ENCODE assay signal across 8 cellular contexts in genomic region chr17:50918071-50918932, GRCh38. TPM values are rescaled to one million over a fixed set of nuclear protein-coding genes. Genes with fewer than 3 reads are reported as not detected.
DNase-seq lines count a peak whose midpoint lies in the region; ATAC-seq and TF ChIP-seq lines count a peak whose summit lies in the region.

No MANE protein-coding gene starts in this region.

- H3K9me3 Mint-ChIP-seq in central memory CD8-positive, alpha-beta T cell, result no peaks in the 10 kb centered on the region

- peak; percentile 50 for DNase-seq in Right ventricle myocardium superior
- no peak for DNase-seq in cardiac septum (ENCODE audit: low spot score)
- no peak for DNase-seq in central memory CD8-positive, alpha-beta T cell (ENCODE audit: low spot score in 2 of 2)
- DNase-seq in upper lobe of left lung, result peak; percentile 49 to 75
- no peak for DNase-seq in adrenal gland
- no peak for DNase-seq in DMS 273 treated with DMSO at 0.1 percent for 48 hours (lab: John Stamatoyannopoulos, UW)

- H3K27ac Mint-ChIP-seq in central memory CD8-positive, alpha-beta T cell (ENCODE audit: low read depth), result peak overlapping the region; percentile 100

- WGBS in upper lobe of left lung, 2 donors, result 60 to 73% methylated on average over 1 to 21 of the region's 21 CpGs
- 73 to 82% (median 76%) methylated on average over 2 to 21 of the region's 21 CpGs for WGBS in adrenal gland, 4 donors

- peaks cover 41% of the 10 kb centered on the region for H3K4me1 Mint-ChIP-seq in central memory CD8-positive, alpha-beta T cell

- H3K4me3 ChIP-seq in mucosa of stomach (ENCODE audit: low read length) (no peak overlapping the region), upper lobe of left lung (no peak overlapping the region), adrenal gland (no peak overlapping the region)

- peaks cover 88% of the 10 kb centered on the region for H3K4me1 ChIP-seq in mucosa of stomach (ENCODE audit: control insufficient read depth, insufficient read depth, low read length)
- peaks cover 23 to 40% (median 26%) of the 10 kb centered on the region in 4 donors for H3K4me1 ChIP-seq in upper lobe of left lung
- H3K4me1 ChIP-seq in adrenal gland (replicated peaks in 1 of 2), result peaks cover 0 to 7% of the 10 kb centered on the region in 2 donors

- TF ChIP-seq EP300 in upper lobe of left lung (IDR thresholded peaks at IDR 0.05), result no peak

- no peak overlapping the region for H3K4me3 Mint-ChIP-seq in central memory CD8-positive, alpha-beta T cell

- H3K36me3 ChIP-seq in mucosa of stomach (ENCODE audit: control insufficient read depth, insufficient read depth, low read length) (no peaks in the 10 kb centered on the region), upper lobe of left lung (no peaks in the 10 kb centered on the region), adrenal gland (replicated peaks in 1 of 2) (no peaks in the 10 kb centered on the region)

- TF ChIP-seq CTCF in upper lobe of left lung (IDR thresholded peaks at IDR 0.05) (no peak), adrenal gland (IDR thresholded peaks at IDR 0.05) (no peak)

- H3K36me3 Mint-ChIP-seq in central memory CD8-positive, alpha-beta T cell (ENCODE audit: insufficient read depth), result peaks cover 8% of the 10 kb centered on the region

- TF ChIP-seq POLR2A in upper lobe of left lung (IDR thresholded peaks at IDR 0.05) (no peak), adrenal gland (IDR thresholded peaks at IDR 0.05) (no peak)

- intact Hi-C loops in Right ventricle myocardium superior (cut with DNase I) (no loop called here), cardiac septum (cut with DNase I) (no loop called here), adrenal gland (cut with DNase I) (no loop called here)

- H3K27me3 ChIP-seq in mucosa of stomach (ENCODE audit: control insufficient read depth, insufficient read depth, low read length), result no peaks in the 10 kb centered on the region
- no peaks in the 10 kb centered on the region for H3K27me3 ChIP-seq in upper lobe of left lung
- H3K27me3 ChIP-seq in adrenal gland, result no peaks in the 10 kb centered on the region

- H3K9ac ChIP-seq in mucosa of stomach (ENCODE audit: low read length), result peak overlapping the region; percentile 81

- peak; percentile 2 for ATAC-seq in Right ventricle myocardium superior (ENCODE audit: poor library complexity)
- no peak for ATAC-seq in central memory CD8-positive, alpha-beta T cell (replicated peaks; ENCODE audit: extremely low read depth, poor library complexity, severe bottlenecking)
- ATAC-seq in upper lobe of left lung (ENCODE audit: low FRiP score in 2 of 2), result no peak
- ATAC-seq in HG02678 (IDR thresholded peaks at IDR 0.05; ENCODE audit: unreplicated experiment), result no peak

- H3K27ac ChIP-seq in upper lobe of left lung (peak overlapping the region in 2 of 4 donors; percentile 43 to 53), adrenal gland (peak overlapping the region in 2 of 5 donors; percentile 34 to 73)

- H3K9me3 ChIP-seq in mucosa of stomach (ENCODE audit: control insufficient read depth, low read length) (no peaks in the 10 kb centered on the region), upper lobe of left lung (no peaks in the 10 kb centered on the region), adrenal gland (replicated peaks in 1 of 3) (no peaks in the 10 kb centered on the region)

- H3K27me3 Mint-ChIP-seq in central memory CD8-positive, alpha-beta T cell, result no peaks in the 10 kb centered on the region

RNA-seq across cellular contexts. Expression of gene TOB1, which starts 52.1 kb away (rescaled TPM):
- total RNA-seq in Right ventricle myocardium superior (83.8 TPM), cardiac septum (71.1 TPM), upper lobe of left lung (10 to 100 TPM; 16.0 to 98.5 (median 53.5) TPM), adrenal gland (100 to 1,000 TPM in 4 of 8 donors, 10 to 100 TPM in 4; 29.0 to 332 (median 98.7) TPM)
- polyA plus RNA-seq in adrenal gland, result 10 to 100 TPM; 42.9 to 75.4 (median 49.3) TPM

Comparison
In these comparisons a context has a peak if more than half of its experiments do, and no peak if none do; other contexts are left out.
1. DNase-seq: peak in Right ventricle myocardium superior (single experiment) and upper lobe of left lung (2 of 2); none in cardiac septum (single experiment), central memory CD8-positive, alpha-beta T cell (0 of 2), adrenal gland (0 of 7) and DMS 273 treated with DMSO at 0.1 percent for 48 hours (single experiment).